Comparison of ENCODE assay signal across 16 cellular contexts in the genomic region with DNA sequence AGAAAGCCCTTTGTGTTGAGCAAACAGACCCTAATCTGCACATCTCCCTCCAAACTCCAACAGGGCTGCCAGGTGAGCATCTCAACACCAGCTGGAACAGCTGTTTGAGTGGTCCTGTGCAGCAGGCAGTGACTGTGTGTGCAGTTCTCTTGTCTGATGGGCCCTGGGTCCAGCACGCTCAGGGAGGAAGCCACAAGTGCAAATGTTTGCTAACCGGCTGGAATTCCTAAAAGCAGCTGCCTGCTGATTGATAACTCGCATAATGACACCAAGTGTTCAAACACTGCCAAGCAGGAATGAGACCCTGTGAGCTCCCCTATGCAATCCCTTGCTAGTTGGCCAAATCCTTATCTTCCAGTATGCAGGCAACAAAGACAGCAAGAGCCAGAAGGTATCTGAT.
"Had no signal": no experiment of that assay in that cellular context is flagged by ENCODE, and none has a peak within 500 bp of the region (broad histone marks: within the 10 kb centered on the region; RNA-seq: fewer than 3 reads in every experiment).

No MANE protein-coding gene starts in this region.

- H3K36me3 ChIP-seq: ascending aorta, breast epithelium, gastrocnemius medialis, left lung, tibial artery had no signal

- H3K4me3 Mint-ChIP-seq: activated T-cell treated with anti-CD3 and anti-CD28 coated beads, Interleukin-2, amount 50 U/mL, for 72 hours had no signal

- H3K27ac ChIP-seq: ascending aorta, breast epithelium, coronary artery, gastrocnemius medialis, left lung, tibial artery had no signal

- H3K27ac Mint-ChIP-seq: activated T-cell treated with anti-CD3 and anti-CD28 coated beads, Interleukin-2, amount 50 U/mL, for 72 hours had no signal

- H3K9me3 ChIP-seq: ascending aorta, gastrocnemius medialis, tibial artery had no signal

- DNase-seq: activated CD4-positive, CD25-positive, alpha-beta regulatory T cell treated with anti-CD3 and anti-CD28 coated beads, Interleukin-2, amount 50 U/mL, for 72 hours; activated effector memory CD4-positive, alpha-beta T cell treated with anti-CD3 and anti-CD28 coated beads, Interleukin-2, amount 50 U/mL, for 16 hours; activated naive CD4-positive, alpha-beta T cell treated with anti-CD3 and anti-CD28 coated beads, Interleukin-2, amount 50 U/mL, for 16 hours; activated T-cell treated with anti-CD3 and anti-CD28 coated beads, Interleukin-2, amount 50 U/mL, for 72 hours; gastrocnemius medialis; head of caudate nucleus; kidney; left lung; mammary epithelial cell; stimulated activated CD4-positive, alpha-beta T cell treated with anti-CD3 and anti-CD28 coated beads, Interleukin-2, amount 100 ng/mL, for 24 hours; stimulated activated naive CD8-positive, alpha-beta T cell treated with anti-CD3 and anti-CD28 coated beads, Interleukin-15, Interleukin-2, amounts not matched to agents 100 U/mL and 50 U/mL, for 24 hours; substantia nigra; tibial artery had no signal

- H3K27me3 ChIP-seq: ascending aorta, breast epithelium, gastrocnemius medialis, left lung, tibial artery had no signal

- H3K4me3 ChIP-seq: ascending aorta, breast epithelium, coronary artery, gastrocnemius medialis, left lung, tibial artery had no signal

- H3K4me1 ChIP-seq: ascending aorta, breast epithelium, gastrocnemius medialis, left lung, tibial artery had no signal
